ENCODE assay signal across 1 cellular context in the genomic region with DNA sequence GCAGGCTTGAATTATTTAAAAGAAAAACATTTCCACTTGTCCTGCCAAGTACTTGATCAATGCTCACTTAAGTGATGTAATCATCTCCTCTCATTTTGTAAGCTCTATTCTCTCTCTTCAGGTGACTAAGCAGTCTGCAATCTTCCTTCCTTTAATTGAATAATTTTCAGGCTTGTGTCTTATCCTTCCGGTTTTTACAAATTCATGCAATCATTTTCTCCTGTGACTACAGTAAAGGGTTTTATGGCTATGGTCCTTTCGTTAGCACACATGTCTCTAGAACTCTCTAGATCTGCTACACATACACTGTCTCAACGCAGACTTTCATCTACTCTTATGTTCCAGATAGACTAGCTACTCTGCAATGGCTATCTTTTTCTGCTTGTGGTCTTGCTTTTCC.
A peak's percentile ranks its signal among the peaks of the same experiment; 100 is the strongest.
TF ChIP-seq lines count a peak whose summit lies in the region.

No MANE protein-coding gene starts in this region.

TF ChIP-seq in IMR-90, 13 proteins besides CTCF, POLR2A, EP300 and RAD21:
- TF ChIP-seq CEBPB (IDR thresholded peaks at IDR 0.05; ENCODE audit: low read depth, low read length) (peak; percentile 91), NFE2L2 (IDR thresholded peaks at IDR 0.05; ENCODE audit: low read depth, low read length) (peak; percentile 8; the same call in 1 of the 2 replicates), RCOR1 (IDR thresholded peaks at IDR 0.05; ENCODE audit: insufficient replicate concordance, low read length) (no peak), SMC3 (IDR thresholded peaks at IDR 0.05; ENCODE audit: low read depth, low read length) (no peak), CHD1 (IDR thresholded peaks at IDR 0.05; ENCODE audit: low read depth, low read length) (no peak), MAZ (IDR thresholded peaks at IDR 0.05; ENCODE audit: borderline replicate concordance, low read depth, low read length) (no peak), MXI1 (IDR thresholded peaks at IDR 0.05; ENCODE audit: borderline replicate concordance, low read depth, low read length) (no peak), MAFK (IDR thresholded peaks at IDR 0.05; ENCODE audit: low read depth, low read length) (no peak), FOS (IDR thresholded peaks at IDR 0.05; ENCODE audit: low read depth, low read length) (peak; percentile 72; the same call in 1 of the 2 replicates)
- TF ChIP-seq, protein P1, sequence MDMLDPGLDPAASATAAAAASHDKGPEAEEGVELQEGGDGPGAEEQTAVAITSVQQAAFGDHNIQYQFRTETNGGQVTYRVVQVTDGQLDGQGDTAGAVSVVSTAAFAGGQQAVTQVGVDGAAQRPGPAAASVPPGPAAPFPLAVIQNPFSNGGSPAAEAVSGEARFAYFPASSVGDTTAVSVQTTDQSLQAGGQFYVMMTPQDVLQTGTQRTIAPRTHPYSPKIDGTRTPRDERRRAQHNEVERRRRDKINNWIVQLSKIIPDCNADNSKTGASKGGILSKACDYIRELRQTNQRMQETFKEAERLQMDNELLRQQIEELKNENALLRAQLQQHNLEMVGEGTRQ (IDR thresholded peaks at IDR 0.05; ENCODE audit: low read depth, low read length), result no peak
- TF ChIP-seq, protein P2, sequence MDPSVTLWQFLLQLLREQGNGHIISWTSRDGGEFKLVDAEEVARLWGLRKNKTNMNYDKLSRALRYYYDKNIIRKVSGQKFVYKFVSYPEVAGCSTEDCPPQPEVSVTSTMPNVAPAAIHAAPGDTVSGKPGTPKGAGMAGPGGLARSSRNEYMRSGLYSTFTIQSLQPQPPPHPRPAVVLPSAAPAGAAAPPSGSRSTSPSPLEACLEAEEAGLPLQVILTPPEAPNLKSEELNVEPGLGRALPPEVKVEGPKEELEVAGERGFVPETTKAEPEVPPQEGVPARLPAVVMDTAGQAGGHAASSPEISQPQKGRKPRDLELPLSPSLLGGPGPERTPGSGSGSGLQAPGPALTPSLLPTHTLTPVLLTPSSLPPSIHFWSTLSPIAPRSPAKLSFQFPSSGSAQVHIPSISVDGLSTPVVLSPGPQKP (IDR thresholded peaks at IDR 0.05; ENCODE audit: borderline replicate concordance, low read depth, low read length), result no peak
